In genomic region chr12:109879332-109880048, GRCh38 we compare ENCODE assay signal across 8 cellular contexts. TPM values are rescaled to one million over a fixed set of nuclear protein-coding genes. Genes with fewer than 3 reads are reported as not detected.
A peak's percentile ranks its signal among the peaks of the same experiment; 100 is the strongest.
DNase-seq lines count a peak whose midpoint lies in the region; TF ChIP-seq lines count a peak whose summit lies in the region.

No MANE protein-coding gene starts in this region.

- no peak for TF ChIP-seq CTCF in stomach (IDR thresholded peaks at IDR 0.05)

- no peak for TF ChIP-seq POLR2A in stomach (IDR thresholded peaks at IDR 0.05)

- peaks cover 25% of the 10 kb centered on the region for H3K4me1 Mint-ChIP-seq in activated naive CD8-positive, alpha-beta T cell treated with anti-CD3 and anti-CD28 coated beads for 36 hours

- peak overlapping the region; percentile 87 for H3K27ac Mint-ChIP-seq in activated naive CD8-positive, alpha-beta T cell treated with anti-CD3 and anti-CD28 coated beads for 36 hours

- WGBS in stomach, 5 donors, result 4 to 10% (median 7%) methylated on average over 14 of the region's 14 CpGs

- H3K27me3 Mint-ChIP-seq in activated naive CD8-positive, alpha-beta T cell treated with anti-CD3 and anti-CD28 coated beads for 36 hours, result no peaks in the 10 kb centered on the region

- H3K27ac ChIP-seq in iPS-20b (ENCODE audit: low read length) (no peak overlapping the region), stomach (peak overlapping the region in 4 of 5 donors; percentile 69 to 89 (median 85))

- peak overlapping the region; percentile 72 for H3K9ac ChIP-seq in iPS-20b (ENCODE audit: low read depth, low read length)

- peak; percentile 65 for DNase-seq in activated effector memory CD4-positive, alpha-beta T cell treated with anti-CD3 and anti-CD28 coated beads, Interleukin-2, amount 50 U/mL, for 16 hours
- DNase-seq in activated effector memory CD4-positive, alpha-beta T cell treated with Interleukin-2 at 50 U/mL for 16 hours, result no peak
- no peak for DNase-seq in activated naive CD8-positive, alpha-beta T cell treated with anti-CD3 and anti-CD28 coated beads for 36 hours
- DNase-seq in stomach (no peak), SKM-1 (lab: John Stamatoyannopoulos, UW; ENCODE audit: unreplicated experiment) (no peak), cerebellum (ENCODE audit: low spot score) (no peak), NCI-H524 (lab: John Stamatoyannopoulos, UW) (no peak)

- peaks cover 15% of the 10 kb centered on the region for H3K4me1 ChIP-seq in iPS-20b (ENCODE audit: insufficient read depth, low read length)
- peaks cover 31 to 51% (median 44%) of the 10 kb centered on the region in 4 donors for H3K4me1 ChIP-seq in stomach

- H3K4me3 Mint-ChIP-seq in activated naive CD8-positive, alpha-beta T cell treated with anti-CD3 and anti-CD28 coated beads for 36 hours, result peak overlapping the region; percentile 99

- H3K36me3 ChIP-seq in iPS-20b (ENCODE audit: insufficient read depth, low read depth, low read length) (no peaks in the 10 kb centered on the region), stomach (no peaks in the 10 kb centered on the region)

- H3K9me3 ChIP-seq in iPS-20b (ENCODE audit: insufficient read depth, low read depth, low read length) (no peaks in the 10 kb centered on the region), stomach (no peaks in the 10 kb centered on the region)

- peaks cover 23% of the 10 kb centered on the region for H3K27me3 ChIP-seq in iPS-20b (ENCODE audit: insufficient read depth, low read length)
- H3K27me3 ChIP-seq in stomach, result no peaks in the 10 kb centered on the region

- no peaks in the 10 kb centered on the region for H3K36me3 Mint-ChIP-seq in activated naive CD8-positive, alpha-beta T cell treated with anti-CD3 and anti-CD28 coated beads for 36 hours

- H3K4me3 ChIP-seq in iPS-20b (ENCODE audit: low read length), result peak overlapping the region; percentile 80
- peak overlapping the region; percentile 66 to 80 (median 77) for H3K4me3 ChIP-seq in stomach

- intact Hi-C loops in stomach (cut with DNase I; ENCODE audit: low total_unique reads), result loop anchor here (10.0 kb wide), 1 partner anchor 75 kb away; no protein-coding TSS in a partner anchor

- no peaks in the 10 kb centered on the region for H3K9me3 Mint-ChIP-seq in activated naive CD8-positive, alpha-beta T cell treated with anti-CD3 and anti-CD28 coated beads for 36 hours

- no peak for TF ChIP-seq EP300 in stomach (IDR thresholded peaks at IDR 0.05)

RNA-seq across cellular contexts. Expression of gene GLTP, which starts 0.9 kb away (rescaled TPM):
- 10 to 100 TPM; 31.5 to 32.4 TPM for total RNA-seq in activated naive CD8-positive, alpha-beta T cell treated with anti-CD3 and anti-CD28 coated beads for 36 hours
- total RNA-seq in stomach, result 10 to 100 TPM; 26.4 to 93.6 (median 60.7) TPM
- polyA plus RNA-seq in stomach, result 10 to 100 TPM; 28.0 to 80.7 (median 39.6) TPM
- 14.0 TPM for total RNA-seq in cerebellum

RNA-seq across cellular contexts. Expression of gene TCHP, which starts 20.6 kb away (rescaled TPM):
- 10 to 100 TPM; 22.9 to 24.9 TPM for total RNA-seq in activated naive CD8-positive, alpha-beta T cell treated with anti-CD3 and anti-CD28 coated beads for 36 hours
- total RNA-seq in stomach (10 to 100 TPM; 13.8 to 45.5 (median 28.3) TPM), cerebellum (10.6 TPM)
- 10 to 100 TPM in 1 of 3 donors, 1 to 10 TPM in 2; 7.9 to 11.9 (median 8.8) TPM for polyA plus RNA-seq in stomach

RNA-seq across cellular contexts. Expression of gene TRPV4, which starts 46.3 kb away (rescaled TPM):
- total RNA-seq in activated naive CD8-positive, alpha-beta T cell treated with anti-CD3 and anti-CD28 coated beads for 36 hours, result not detected
- 1 to 10 TPM in 2 of 5 donors, not detected in 3; 1.0 to 1.8 TPM for total RNA-seq in stomach
- polyA plus RNA-seq in stomach, result 1 to 10 TPM in 1 of 3 donors, under 1 TPM in 1, not detected in 1; 0.75 to 3.8 TPM
- 0.27 TPM for total RNA-seq in cerebellum
